Comparison of ENCODE assay signal across 33 cellular contexts in genomic region chr5:37222181-37222580, GRCh38.
"Had no signal": no experiment of that assay in that cellular context is flagged by ENCODE, and none has a peak within 500 bp of the region (broad histone marks: within the 10 kb centered on the region; RNA-seq: fewer than 3 reads in every experiment).

No MANE protein-coding gene starts in this region.

- H3K4me1 ChIP-seq: adrenal gland, body of pancreas, breast epithelium had no signal

- DNase-seq: activated B cell treated with CpG ODN at 0.5 μM for 24 hours; activated CD4-positive, alpha-beta memory T cell treated with anti-CD3 and anti-CD28 coated beads for 36 hours; activated CD4-positive, alpha-beta T cell treated with anti-CD3 and anti-CD28 coated beads for 4 hours; activated CD4-positive, alpha-beta T cell treated with anti-CD3 and anti-CD28 coated beads, Interleukin-2, amount 10 ng/mL, durations not matched to agents 24 days and 14 days; activated CD4-positive, alpha-beta T cell treated with anti-CD3 and anti-CD28 coated beads, Interleukin-2, amount 50 U/mL, for 1 hour; activated CD4-positive, alpha-beta T cell treated with anti-CD3 and anti-CD28 coated beads, Interleukin-2, amount 50 U/mL, for 4 hours; activated CD4-positive, CD25-positive, alpha-beta regulatory T cell treated with anti-CD3 and anti-CD28 coated beads, Interleukin-2, amount 50 U/mL, for 72 hours; activated CD8-positive, alpha-beta memory T cell treated with anti-CD3 and anti-CD28 coated beads, Interleukin-2, amount 50 U/mL, for 4 hours; activated CD8-positive, alpha-beta T cell treated with anti-CD3 and anti-CD28 coated beads for 36 hours; activated effector memory CD4-positive, alpha-beta T cell treated with anti-CD3 and anti-CD28 coated beads, Interleukin-2, amount 50 U/mL, for 16 hours; activated gamma-delta T cell treated with Interleukin-2 at 50 U/mL for 16 hours; activated naive CD4-positive, alpha-beta T cell; activated naive CD4-positive, alpha-beta T cell treated with anti-CD3 and anti-CD28 coated beads for 36 hours; activated naive CD4-positive, alpha-beta T cell treated with anti-CD3 and anti-CD28 coated beads, Interleukin-2, amount 50 U/mL, for 16 hours; activated naive CD8-positive, alpha-beta T cell treated with anti-CD3 and anti-CD28 coated beads for 36 hours; activated T-cell treated with anti-CD3 and anti-CD28 coated beads for 4 hours; activated T-cell treated with anti-CD3 and anti-CD28 coated beads, Interleukin-2, amount 50 U/mL, for 1 hour; activated T-cell treated with anti-CD3 and anti-CD28 coated beads, Interleukin-2, amount 50 U/mL, for 4 hours; activated T-cell treated with anti-CD3 and anti-CD28 coated beads, Interleukin-2, amount 50 U/mL, for 72 hours; adrenal gland; amniotic stem cell; aorta; body of pancreas; brain microvascular endothelial cell; central memory CD4-positive, alpha-beta T cell; T-helper 2 cell; T-helper 9 cell had no signal

- H3K27ac ChIP-seq: adrenal gland, body of pancreas, brain microvascular endothelial cell, breast epithelium, VCaP had no signal

- H3K36me3 ChIP-seq: breast epithelium had no signal

- FAIRE-seq: astrocyte, TTC549 had no signal

- H3K4me3 ChIP-seq: adrenal gland, body of pancreas, breast epithelium had no signal

- ATAC-seq: activated CD8-positive, alpha-beta T cell treated with anti-CD3 and anti-CD28 coated beads for 36 hours; activated naive CD4-positive, alpha-beta T cell treated with anti-CD3 and anti-CD28 coated beads, Interleukin-2, amount 50 U/mL, for 72 hours; activated T-cell treated with anti-CD3 and anti-CD28 coated beads, Interleukin-2, amount 50 U/mL, for 4 hours; activated T-cell treated with anti-CD3 and anti-CD28 coated beads, Interleukin-2, amount 50 U/mL, for 72 hours; activated T-helper 17 cell treated with anti-CD3 and anti-CD28 coated beads, Interleukin-2, amount 50 U/mL, for 72 hours; body of pancreas had no signal

- H3K27me3 ChIP-seq: adrenal gland, body of pancreas, brain microvascular endothelial cell, breast epithelium had no signal

- H3K9me3 ChIP-seq: adrenal gland, body of pancreas, breast epithelium had no signal
